30 cellular contexts compared by ENCODE assay signal in genomic region chr1:67236277-67236676, GRCh38.
"Had no signal": no experiment of that assay in that cellular context is flagged by ENCODE, and none has a peak within 500 bp of the region (broad histone marks: within the 10 kb centered on the region; RNA-seq: fewer than 3 reads in every experiment).

No MANE protein-coding gene starts in this region.

- H3K4me3 Mint-ChIP-seq: naive thymus-derived CD4-positive, alpha-beta T cell; nephron; neural progenitor cell; stimulated activated effector memory CD8-positive, alpha-beta T cell treated with anti-CD3 and anti-CD28 coated beads, Interleukin-12 subunit alpha, Interleukin-12 subunit beta, amount 100 ng/mL, for 72 hours; stimulated activated naive B cell treated with anti-CD40 and anti-IgM and Interleukin-4, amounts not matched to agents 10 μg/mL and 1 μg/mL and 100 μg/mL, for 72 hours; stimulated activated naive CD8-positive, alpha-beta T cell treated with anti-CD3 and anti-CD28 coated beads, Interleukin-15, Interleukin-2, amounts not matched to agents 100 ng/mL and 50 ng/mL, for 24 hours had no signal

- H3K4me3 ChIP-seq: neural progenitor cell, ovary, psoas muscle, right lobe of liver, sigmoid colon, smooth muscle cell, spleen, stomach, thoracic aorta, thyroid gland, tibial nerve, upper lobe of left lung, vagina had no signal

- H3K27ac ChIP-seq: neural progenitor cell, ovary, parathyroid adenoma, psoas muscle, right lobe of liver, sigmoid colon, spleen, stomach, thoracic aorta, thyroid gland, tibial nerve, upper lobe of left lung, vagina had no signal

- H3K27me3 ChIP-seq: neural progenitor cell, ovary, right lobe of liver, sigmoid colon, spleen, stomach, thyroid gland, tibial nerve, upper lobe of left lung, vagina had no signal

- H3K9me3 ChIP-seq: ovary, psoas muscle, right lobe of liver, sigmoid colon, spleen, stomach, thoracic aorta, thyroid gland, tibial nerve, upper lobe of left lung, vagina had no signal

- H3K4me1 ChIP-seq: neural progenitor cell, parathyroid adenoma, psoas muscle, right lobe of liver, sigmoid colon, spleen, stomach, thyroid gland, upper lobe of left lung, vagina had no signal

- DNase-seq: naive thymus-derived CD4-positive, alpha-beta T cell; occipital lobe; ovary; posterior cingulate gyrus; psoas muscle; right cardiac atrium; right lobe of liver; sigmoid colon; spleen; stimulated activated CD4-positive, alpha-beta T cell treated with anti-CD3 and anti-CD28 coated beads, Interleukin-12 subunit alpha, Interleukin-12 subunit beta, amount 100 ng/mL, for 4 hours; stimulated activated CD4-positive, alpha-beta T cell treated with anti-CD3 and anti-CD28 coated beads, Interleukin-1b, Interleukin-23, amount 100 ng/mL, for 48 hours; stimulated activated CD4-positive, alpha-beta T cell treated with anti-CD3 and anti-CD28 coated beads, Interleukin-4, amount 100 ng/mL, for 1 hour; stimulated activated CD4-positive, alpha-beta T cell treated with anti-CD3 and anti-CD28 coated beads, Interleukin-4, amount 100 ng/mL, for 4 hours; stimulated activated naive B cell treated with anti-CD40 and anti-IgM and Interleukin-4, amounts not matched to agents 10 μg/mL and 1 μg/mL and 100 μg/mL, for 72 hours; stimulated activated naive CD4-positive, alpha-beta T cell treated with Interleukin-2 at 50 U/mL for 16 hours; stomach; thyroid gland; trophoblast cell; upper lobe of left lung had no signal

- ATAC-seq: naive thymus-derived CD4-positive, alpha-beta T cell; psoas muscle; right cardiac atrium; right lobe of liver; stimulated activated effector memory CD8-positive, alpha-beta T cell treated with anti-CD3 and anti-CD28 coated beads, Interleukin-12 subunit alpha, Interleukin-12 subunit beta, amount 100 ng/mL, for 72 hours; stimulated activated naive B cell treated with anti-CD40 and anti-IgM and Interleukin-4, amounts not matched to agents 10 μg/mL and 1 μg/mL and 100 μg/mL, for 72 hours had no signal

- FAIRE-seq: urothelium cell line had no signal

- H3K4me1 Mint-ChIP-seq: nephron; neural progenitor cell; stimulated activated naive B cell treated with anti-CD40 and anti-IgM and Interleukin-4, amounts not matched to agents 10 μg/mL and 1 μg/mL and 100 μg/mL, for 72 hours had no signal

- H3K36me3 Mint-ChIP-seq: neural progenitor cell; stimulated activated naive B cell treated with anti-CD40 and anti-IgM and Interleukin-4, amounts not matched to agents 10 μg/mL and 1 μg/mL and 100 μg/mL, for 72 hours had no signal

- H3K36me3 ChIP-seq: neural progenitor cell, ovary, right lobe of liver, sigmoid colon, spleen, stomach, thoracic aorta, thyroid gland, tibial nerve, upper lobe of left lung, vagina had no signal

- H3K27me3 Mint-ChIP-seq: naive thymus-derived CD4-positive, alpha-beta T cell; progenitor cell of endocrine pancreas; stimulated activated naive B cell treated with anti-CD40 and anti-IgM and Interleukin-4, amounts not matched to agents 10 μg/mL and 1 μg/mL and 100 μg/mL, for 72 hours; stimulated activated naive CD8-positive, alpha-beta T cell treated with anti-CD3 and anti-CD28 coated beads, Interleukin-15, Interleukin-2, amounts not matched to agents 100 ng/mL and 50 ng/mL, for 24 hours had no signal

- H3K9me3 Mint-ChIP-seq: nephron; neural progenitor cell; stimulated activated effector memory CD8-positive, alpha-beta T cell treated with anti-CD3 and anti-CD28 coated beads, Interleukin-12 subunit alpha, Interleukin-12 subunit beta, amount 100 ng/mL, for 72 hours; stimulated activated naive CD8-positive, alpha-beta T cell treated with anti-CD3 and anti-CD28 coated beads, Interleukin-15, Interleukin-2, amounts not matched to agents 100 ng/mL and 50 ng/mL, for 24 hours had no signal

- H3K27ac Mint-ChIP-seq: naive thymus-derived CD4-positive, alpha-beta T cell; nephron; neural progenitor cell; progenitor cell of endocrine pancreas; stimulated activated effector memory CD8-positive, alpha-beta T cell treated with anti-CD3 and anti-CD28 coated beads, Interleukin-12 subunit alpha, Interleukin-12 subunit beta, amount 100 ng/mL, for 72 hours; stimulated activated naive B cell treated with anti-CD40 and anti-IgM and Interleukin-4, amounts not matched to agents 10 μg/mL and 1 μg/mL and 100 μg/mL, for 72 hours; stimulated activated naive CD8-positive, alpha-beta T cell treated with anti-CD3 and anti-CD28 coated beads, Interleukin-15, Interleukin-2, amounts not matched to agents 100 ng/mL and 50 ng/mL, for 24 hours had no signal
